In genomic region chr20:32473231-32474008, GRCh38 we compare ENCODE assay signal across 9 cellular contexts.
A peak's percentile ranks its signal among the peaks of the same experiment; 100 is the strongest.
DNase-seq lines count a peak whose midpoint lies in the region; ATAC-seq and TF ChIP-seq lines count a peak whose summit lies in the region.
"Had no signal": no experiment of that assay in that cellular context is flagged by ENCODE, and none has a peak within 500 bp of the region (broad histone marks: within the 10 kb centered on the region; RNA-seq: fewer than 3 reads in every experiment).

No MANE protein-coding gene starts in this region.

- no peaks in the 10 kb centered on the region for H3K27me3 ChIP-seq in dorsolateral prefrontal cortex
- H3K27me3 ChIP-seq in lower lobe of right lung (ENCODE audit: low read depth) = no peaks in the 10 kb centered on the region

- H3K9me3 ChIP-seq in lower lobe of right lung = no peaks in the 10 kb centered on the region

- H3K27ac Mint-ChIP-seq in stimulated activated effector memory CD8-positive, alpha-beta T cell treated with anti-CD3 and anti-CD28 coated beads, Interleukin-12 subunit alpha, Interleukin-12 subunit beta, amount 100 ng/mL, for 72 hours = peak overlapping the region; percentile 54

- H3K4me3 Mint-ChIP-seq in stimulated activated effector memory CD8-positive, alpha-beta T cell treated with anti-CD3 and anti-CD28 coated beads, Interleukin-12 subunit alpha, Interleukin-12 subunit beta, amount 100 ng/mL, for 72 hours = no peak overlapping the region

- peaks cover 93% of the 10 kb centered on the region for H3K4me1 ChIP-seq in lower lobe of right lung

- intact Hi-C loops in dorsolateral prefrontal cortex (cut with DNase I) (no loop called here), lower lobe of right lung (cut with DNase I) (no loop called here)

- TF ChIP-seq CTCF in dorsolateral prefrontal cortex (IDR thresholded peaks at IDR 0.05 in 54 of 56, conservative IDR thresholded peaks at IDR 0.05 in 2 of 56; ENCODE audit: low read depth in 1 of 56, partially characterized antibody in 56 of 56) (peak in 1 of 56 donors; percentile 1), lower lobe of right lung (IDR thresholded peaks at IDR 0.05) (no peak)

- peaks cover 10% of the 10 kb centered on the region for H3K36me3 Mint-ChIP-seq in stimulated activated effector memory CD8-positive, alpha-beta T cell treated with anti-CD3 and anti-CD28 coated beads, Interleukin-12 subunit alpha, Interleukin-12 subunit beta, amount 100 ng/mL, for 72 hours

- DNase-seq in HT-29 (ENCODE audit: low spot score) = peak; percentile 69
- no peak for DNase-seq in dorsolateral prefrontal cortex
- no peak for DNase-seq in lower lobe of right lung
- no peak for DNase-seq in stimulated activated effector memory CD8-positive, alpha-beta T cell treated with anti-CD3 and anti-CD28 coated beads, Interleukin-12 subunit alpha, Interleukin-12 subunit beta, amount 100 ng/mL, for 72 hours (ENCODE audit: low spot score in 2 of 2)
- no peak for DNase-seq in NCI-H69 (lab: John Stamatoyannopoulos, UW)
- DNase-seq in activated CD8-positive, alpha-beta memory T cell treated with anti-CD3 and anti-CD28 coated beads, Interleukin-2, amount 50 U/mL, for 48 hours = no peak
- no peak for DNase-seq in DMS153 (lab: John Stamatoyannopoulos, UW)
- DNase-seq in kidney tubule cell (ENCODE audit: low spot score) = no peak
- DNase-seq: SIG-M5 had no signal

- H3K4me1 Mint-ChIP-seq in stimulated activated effector memory CD8-positive, alpha-beta T cell treated with anti-CD3 and anti-CD28 coated beads, Interleukin-12 subunit alpha, Interleukin-12 subunit beta, amount 100 ng/mL, for 72 hours = peaks cover 40% of the 10 kb centered on the region

- H3K9me3 Mint-ChIP-seq in stimulated activated effector memory CD8-positive, alpha-beta T cell treated with anti-CD3 and anti-CD28 coated beads, Interleukin-12 subunit alpha, Interleukin-12 subunit beta, amount 100 ng/mL, for 72 hours = no peaks in the 10 kb centered on the region

- H3K4me3 ChIP-seq in dorsolateral prefrontal cortex = peak overlapping the region in 17 of 59 donors; percentile 7 to 55 (median 32)
- peak overlapping the region; percentile 46 for H3K4me3 ChIP-seq in lower lobe of right lung

- ATAC-seq in lower lobe of right lung = no peak
- ATAC-seq in stimulated activated effector memory CD8-positive, alpha-beta T cell treated with anti-CD3 and anti-CD28 coated beads, Interleukin-12 subunit alpha, Interleukin-12 subunit beta, amount 100 ng/mL, for 72 hours = no peak

- peaks cover 10% of the 10 kb centered on the region for H3K36me3 ChIP-seq in lower lobe of right lung

- H3K27ac ChIP-seq in dorsolateral prefrontal cortex (peak overlapping the region; percentile 15 to 99 (median 91)), lower lobe of right lung (peak overlapping the region; percentile 88)
